Comparison of ENCODE assay signal across 11 cellular contexts in the genomic region with DNA sequence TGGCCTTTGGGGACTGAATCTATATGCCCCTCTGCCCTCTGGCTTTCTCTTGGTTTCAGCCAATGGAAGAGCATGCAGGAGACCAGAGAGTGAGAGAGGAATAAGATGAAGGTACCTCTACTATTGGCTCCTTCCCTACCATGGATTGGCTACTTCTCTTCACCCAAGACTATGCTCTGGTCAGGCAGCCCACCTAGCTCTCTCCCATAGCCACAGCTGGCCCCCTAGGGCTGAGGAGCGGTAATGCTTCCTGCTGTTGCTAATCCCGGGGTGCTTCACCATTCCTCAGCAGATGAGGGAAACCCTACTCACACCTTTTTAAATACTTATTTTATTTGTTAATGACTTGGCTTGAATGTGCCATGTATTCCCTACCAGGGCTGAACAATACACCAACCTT.
A peak's percentile ranks its signal among the peaks of the same experiment; 100 is the strongest.
DNase-seq lines count a peak whose midpoint lies in the region; ATAC-seq, FAIRE-seq and TF ChIP-seq lines count a peak whose summit lies in the region.
"Had no signal": no experiment of that assay in that cellular context is flagged by ENCODE, and none has a peak within 500 bp of the region (broad histone marks: within the 10 kb centered on the region; RNA-seq: fewer than 3 reads in every experiment).

No MANE protein-coding gene starts in this region.

- TF ChIP-seq CTCF in osteocyte (IDR thresholded peaks at IDR 0.05): peak; percentile 27
- TF ChIP-seq CTCF in pancreas (IDR thresholded peaks at IDR 0.05): no peak

- H3K27me3 ChIP-seq in adipocyte (replicated peaks; ENCODE audit: control insufficient read depth, insufficient read depth, low read length) (no peaks in the 10 kb centered on the region), pancreas (no peaks in the 10 kb centered on the region)

- ATAC-seq in HG03139 (IDR thresholded peaks at IDR 0.05; ENCODE audit: unreplicated experiment) (peak; percentile 66), HG02938 (IDR thresholded peaks at IDR 0.05; ENCODE audit: unreplicated experiment) (no peak), pancreas (no peak)
- ATAC-seq: naive thymus-derived CD8-positive, alpha-beta T cell had no signal

- H3K27me3 Mint-ChIP-seq in activated CD4-positive, alpha-beta memory T cell treated with anti-CD3 and anti-CD28 coated beads for 36 hours: peaks cover 7% of the 10 kb centered on the region
- peaks cover 7% of the 10 kb centered on the region for H3K27me3 Mint-ChIP-seq in activated CD4-positive, alpha-beta memory T cell treated with anti-CD3 and anti-CD28 coated beads, Interleukin-2, amount 10 ng/mL, durations not matched to agents 7 days and 5 days
- no peaks in the 10 kb centered on the region for H3K27me3 Mint-ChIP-seq in osteocyte (ENCODE audit: unreplicated experiment)

- POLR2A ChIA-PET in activated CD4-positive, alpha-beta memory T cell treated with anti-CD3 and anti-CD28 coated beads for 36 hours (lab: Charles Lee): no interaction called here
- POLR2A ChIA-PET in activated CD4-positive, alpha-beta memory T cell treated with anti-CD3 and anti-CD28 coated beads, Interleukin-2, amount 10 ng/mL, durations not matched to agents 7 days and 5 days (lab: Charles Lee): no interaction called here

- H3K36me3 Mint-ChIP-seq in activated CD4-positive, alpha-beta memory T cell treated with anti-CD3 and anti-CD28 coated beads for 36 hours: no peaks in the 10 kb centered on the region
- no peaks in the 10 kb centered on the region for H3K36me3 Mint-ChIP-seq in activated CD4-positive, alpha-beta memory T cell treated with anti-CD3 and anti-CD28 coated beads, Interleukin-2, amount 10 ng/mL, durations not matched to agents 7 days and 5 days (ENCODE audit: low read depth)
- no peaks in the 10 kb centered on the region for H3K36me3 Mint-ChIP-seq in osteocyte (ENCODE audit: unreplicated experiment)
- H3K36me3 Mint-ChIP-seq: naive thymus-derived CD8-positive, alpha-beta T cell had no signal

- H3K9ac ChIP-seq in adipocyte (ENCODE audit: low read length): peak overlapping the region; percentile 16

- H3K4me3 ChIP-seq in adipocyte (ENCODE audit: low read length) (no peak overlapping the region), pancreas (no peak overlapping the region)

- intact Hi-C loops in activated CD4-positive, alpha-beta memory T cell treated with anti-CD3 and anti-CD28 coated beads for 36 hours (cut with micrococcal nuclease): no loop called here
- intact Hi-C loops in pancreas (cut with DNase I): no loop called here

- H3K4me1 ChIP-seq in adipocyte (ENCODE audit: control insufficient read depth, insufficient read depth, low read length) (peaks cover 29% of the 10 kb centered on the region), pancreas (no peaks in the 10 kb centered on the region)

- H3K4me3 Mint-ChIP-seq in activated CD4-positive, alpha-beta memory T cell treated with anti-CD3 and anti-CD28 coated beads for 36 hours: no peak overlapping the region
- H3K4me3 Mint-ChIP-seq in activated CD4-positive, alpha-beta memory T cell treated with anti-CD3 and anti-CD28 coated beads, Interleukin-2, amount 10 ng/mL, durations not matched to agents 7 days and 5 days: no peak overlapping the region
- no peak overlapping the region for H3K4me3 Mint-ChIP-seq in osteocyte (ENCODE audit: unreplicated experiment)
- H3K4me3 Mint-ChIP-seq: naive thymus-derived CD8-positive, alpha-beta T cell had no signal

- FAIRE-seq in pancreas (lab: Jason Lieb, UNC): no peak
- FAIRE-seq: endometrium had no signal

- no peak overlapping the region for H3K27ac Mint-ChIP-seq in activated CD4-positive, alpha-beta memory T cell treated with anti-CD3 and anti-CD28 coated beads for 36 hours
- H3K27ac Mint-ChIP-seq in activated CD4-positive, alpha-beta memory T cell treated with anti-CD3 and anti-CD28 coated beads, Interleukin-2, amount 10 ng/mL, durations not matched to agents 7 days and 5 days: no peak overlapping the region
- H3K27ac Mint-ChIP-seq in osteocyte (ENCODE audit: unreplicated experiment): peak overlapping the region; percentile 95
- H3K27ac Mint-ChIP-seq: naive thymus-derived CD8-positive, alpha-beta T cell had no signal

- DNase-seq in activated CD4-positive, alpha-beta memory T cell treated with anti-CD3 and anti-CD28 coated beads for 36 hours: peak; percentile 9
- no peak for DNase-seq in activated CD4-positive, alpha-beta memory T cell treated with anti-CD3 and anti-CD28 coated beads, Interleukin-2, amount 10 ng/mL, durations not matched to agents 7 days and 5 days
- DNase-seq in adipocyte (ENCODE audit: low read depth) (peak; percentile 21), osteocyte (ENCODE audit: extremely low spot score, unreplicated experiment) (no peak), SIG-M5 treated with dmso at 0.1 percent for 504 hours (lab: John Stamatoyannopoulos, UW; ENCODE audit: unreplicated experiment) (no peak), pancreas (no peak)
- DNase-seq: naive thymus-derived CD8-positive, alpha-beta T cell; NCI-H1105 had no signal

- 84 to 88% methylated on average over 2 of the region's 2 CpGs for WGBS in pancreas, 2 donors

- no peak overlapping the region for H3K27ac ChIP-seq in pancreas

- H3K9me3 Mint-ChIP-seq in activated CD4-positive, alpha-beta memory T cell treated with anti-CD3 and anti-CD28 coated beads for 36 hours: no peaks in the 10 kb centered on the region
- no peaks in the 10 kb centered on the region for H3K9me3 Mint-ChIP-seq in activated CD4-positive, alpha-beta memory T cell treated with anti-CD3 and anti-CD28 coated beads, Interleukin-2, amount 10 ng/mL, durations not matched to agents 7 days and 5 days
- H3K9me3 Mint-ChIP-seq in osteocyte (ENCODE audit: unreplicated experiment): peaks cover 4% of the 10 kb centered on the region
- H3K9me3 Mint-ChIP-seq: naive thymus-derived CD8-positive, alpha-beta T cell had no signal

- no peaks in the 10 kb centered on the region for H3K4me1 Mint-ChIP-seq in activated CD4-positive, alpha-beta memory T cell treated with anti-CD3 and anti-CD28 coated beads for 36 hours (ENCODE audit: low read depth)
- no peaks in the 10 kb centered on the region for H3K4me1 Mint-ChIP-seq in activated CD4-positive, alpha-beta memory T cell treated with anti-CD3 and anti-CD28 coated beads, Interleukin-2, amount 10 ng/mL, durations not matched to agents 7 days and 5 days
- peaks cover 27% of the 10 kb centered on the region for H3K4me1 Mint-ChIP-seq in osteocyte (ENCODE audit: unreplicated experiment)
- H3K4me1 Mint-ChIP-seq: naive thymus-derived CD8-positive, alpha-beta T cell had no signal

- CTCF ChIA-PET in activated CD4-positive, alpha-beta memory T cell treated with anti-CD3 and anti-CD28 coated beads for 36 hours (lab: Charles Lee): no interaction called here
- CTCF ChIA-PET in activated CD4-positive, alpha-beta memory T cell treated with anti-CD3 and anti-CD28 coated beads, Interleukin-2, amount 10 ng/mL, durations not matched to agents 7 days and 5 days (lab: Charles Lee): no interaction called here

- H3K9me3 ChIP-seq in adipocyte (ENCODE audit: control insufficient read depth, low read length) (no peaks in the 10 kb centered on the region), pancreas (no peaks in the 10 kb centered on the region)

- no peaks in the 10 kb centered on the region for H3K36me3 ChIP-seq in adipocyte (ENCODE audit: control insufficient read depth, insufficient read depth, low read length, severe bottlenecking)
- H3K36me3 ChIP-seq in pancreas: no peaks in the 10 kb centered on the region

Comparison
In these comparisons a context has a peak if more than half of its experiments do, and no peak if none do; other contexts are left out.
1. DNase-seq: peak in activated CD4-positive, alpha-beta memory T cell treated with anti-CD3 and anti-CD28 coated beads for 36 hours (single experiment) and adipocyte (single experiment); none in activated CD4-positive, alpha-beta memory T cell treated with anti-CD3 and anti-CD28 coated beads, Interleukin-2, amount 10 ng/mL, durations not matched to agents 7 days and 5 days (single experiment), osteocyte (single experiment), SIG-M5 treated with dmso at 0.1 percent for 504 hours (single experiment) and pancreas (0 of 6).